Comparison of ENCODE assay signal across 8 cellular contexts in genomic region chr22:26610072-26610958, GRCh38. TPM values are rescaled to one million over a fixed set of nuclear protein-coding genes. Genes with fewer than 3 reads are reported as not detected.
DNase-seq lines count a peak whose midpoint lies in the region; ATAC-seq and TF ChIP-seq lines count a peak whose summit lies in the region.

No MANE protein-coding gene starts in this region.

- H3K4me1 Mint-ChIP-seq in activated CD4-positive, alpha-beta memory T cell treated with anti-CD3 and anti-CD28 coated beads for 36 hours (ENCODE audit: low read depth), result peaks cover 21% of the 10 kb centered on the region
- H3K4me1 Mint-ChIP-seq in endodermal cell, result peaks cover 28% of the 10 kb centered on the region

- POLR2A ChIA-PET in activated CD4-positive, alpha-beta memory T cell treated with anti-CD3 and anti-CD28 coated beads for 36 hours (lab: Charles Lee), result interaction anchor here (0.7 to 1.3 kb wide), 3 partner anchors 20 to 179 kb away, joined by 3 to 4 read pairs (median 3); partner anchors contain the start of gene TPST2

- no peak overlapping the region for H3K9ac ChIP-seq in endodermal cell (ENCODE audit: extremely low read depth, low read length, poor library complexity, severe bottlenecking)

- CTCF ChIA-PET in activated CD4-positive, alpha-beta memory T cell treated with anti-CD3 and anti-CD28 coated beads for 36 hours (lab: Charles Lee), result no interaction called here

- no peaks in the 10 kb centered on the region for H3K4me1 ChIP-seq in transverse colon
- peaks cover 4% of the 10 kb centered on the region for H3K4me1 ChIP-seq in endodermal cell (ENCODE audit: control insufficient read depth, insufficient read depth, low read length)

- H3K9me3 Mint-ChIP-seq in activated CD4-positive, alpha-beta memory T cell treated with anti-CD3 and anti-CD28 coated beads for 36 hours, result no peaks in the 10 kb centered on the region
- no peaks in the 10 kb centered on the region for H3K9me3 Mint-ChIP-seq in endodermal cell

- intact Hi-C loops in activated CD4-positive, alpha-beta memory T cell treated with anti-CD3 and anti-CD28 coated beads for 36 hours (cut with micrococcal nuclease), result loop anchor here (1.0 to 2.0 kb wide), 2 partner anchors 18 to 32 kb away; no protein-coding TSS in a partner anchor
- intact Hi-C loops in head of caudate nucleus (cut with DNase I), result no loop called here
- intact Hi-C loops in transverse colon (cut with DNase I; ENCODE audit: low total_unique reads), result no loop called here

- H3K4me3 ChIP-seq in transverse colon (no peak overlapping the region), endodermal cell (ENCODE audit: low read length) (no peak overlapping the region)

- 61% methylated on average over 12 of the region's 12 CpGs; no CpG with 5 or more reads in 1 of the 2 donors for WGBS in transverse colon (ENCODE audit: low coverage in 1 of 2), 2 donors
- WGBS in endodermal cell (ENCODE audit: insufficient coverage in 1 of 2, insufficient read length in 1 of 2), 2 experiments, result 89 to 92% methylated on average over 9 to 12 of the region's 12 CpGs

- no peaks in the 10 kb centered on the region for H3K27me3 Mint-ChIP-seq in activated CD4-positive, alpha-beta memory T cell treated with anti-CD3 and anti-CD28 coated beads for 36 hours
- peaks cover 2% of the 10 kb centered on the region for H3K27me3 Mint-ChIP-seq in endodermal cell (ENCODE audit: insufficient read depth)

- peak overlapping the region; percentile 5 to 61 (median 22) for H3K27ac ChIP-seq in transverse colon
- no peak overlapping the region for H3K27ac ChIP-seq in endodermal cell (ENCODE audit: low read depth, low read length)

- DNase-seq in ELR (ENCODE audit: low read depth) (peak; percentile 92), head of caudate nucleus (peak in 33 of 42 donors; percentile 13 to 63 (median 37)), transverse colon (peak; percentile 75), SK-N-DZ (ENCODE audit: low spot score) (no peak), endodermal cell (no peak)
- peak; percentile 80 for DNase-seq in activated CD4-positive, alpha-beta memory T cell treated with anti-CD3 and anti-CD28 coated beads for 36 hours

- ATAC-seq in GM19467 (IDR thresholded peaks at IDR 0.05; ENCODE audit: unreplicated experiment) (peak; percentile 61), HG03460 (IDR thresholded peaks at IDR 0.05; ENCODE audit: unreplicated experiment) (peak; percentile 74)

- no peaks in the 10 kb centered on the region for H3K36me3 Mint-ChIP-seq in activated CD4-positive, alpha-beta memory T cell treated with anti-CD3 and anti-CD28 coated beads for 36 hours
- H3K36me3 Mint-ChIP-seq in endodermal cell (ENCODE audit: low read depth), result no peaks in the 10 kb centered on the region

- no peak overlapping the region for H3K4me3 Mint-ChIP-seq in activated CD4-positive, alpha-beta memory T cell treated with anti-CD3 and anti-CD28 coated beads for 36 hours
- H3K4me3 Mint-ChIP-seq in endodermal cell, result no peak overlapping the region

- peak overlapping the region; percentile 50 for H3K27ac Mint-ChIP-seq in activated CD4-positive, alpha-beta memory T cell treated with anti-CD3 and anti-CD28 coated beads for 36 hours
- H3K27ac Mint-ChIP-seq in endodermal cell, result no peak overlapping the region

- in situ Hi-C loops in transverse colon (cut with MboI; ENCODE audit: low pct_ligation_motif_present in 1 of 4, low pct_unique_long_range_greater_than_20kb in 1 of 4, low sequenced_read_pairs in 3 of 4), result no loop called here

- TF ChIP-seq CTCF in transverse colon (IDR thresholded peaks at IDR 0.05) (no peak), endodermal cell (conservative IDR thresholded peaks at IDR 0.05) (no peak)

- H3K9me3 ChIP-seq in transverse colon (no peaks in the 10 kb centered on the region), endodermal cell (ENCODE audit: control insufficient read depth, low read length) (no peaks in the 10 kb centered on the region)

- TF ChIP-seq POLR2A in transverse colon (IDR thresholded peaks at IDR 0.05), result no peak

- H3K27me3 ChIP-seq in transverse colon, result peaks cover 4% of the 10 kb centered on the region
- H3K27me3 ChIP-seq in endodermal cell (ENCODE audit: control insufficient read depth, insufficient read depth, low read length, poor library complexity, severe bottlenecking), result no peaks in the 10 kb centered on the region

- H3K36me3 ChIP-seq in transverse colon, result no peaks in the 10 kb centered on the region
- no peaks in the 10 kb centered on the region for H3K36me3 ChIP-seq in endodermal cell (ENCODE audit: control insufficient read depth, insufficient read depth, low read length)

- TF ChIP-seq EP300 in transverse colon (IDR thresholded peaks at IDR 0.05; ENCODE audit: low read depth), result no peak

RNA-seq across cellular contexts. Expression of gene CRYBB1, which starts 7.5 kb away (rescaled TPM):
- under 1 TPM in 1 of 2 experiments, not detected in 1; 0.48 TPM for total RNA-seq in activated CD4-positive, alpha-beta memory T cell treated with anti-CD3 and anti-CD28 coated beads for 36 hours
- 1 to 10 TPM in 2 of 4 donors, not detected in 2; 1.1 to 6.4 TPM for total RNA-seq in transverse colon
- polyA plus RNA-seq in SK-N-DZ (2014; cell fraction: cytosol; rRNA removed), result 0.50 and 1.3 TPM in 2 replicates
- polyA plus RNA-seq in SK-N-DZ (2014; cell fraction: nucleus; rRNA removed), result 0.14 and 0.35 TPM in 2 replicates
- 1 to 10 TPM in 1 of 2 donors, under 1 TPM in 1; 0.33 to 1.7 TPM for total RNA-seq in endodermal cell
- polyA plus RNA-seq in endodermal cell (2013, experiment 1 of 2), result 0.21 TPM
- polyA plus RNA-seq in endodermal cell (2013, experiment 2 of 2), result not detected

RNA-seq across cellular contexts. Expression of gene CRYBA4, which starts 11.4 kb away (rescaled TPM):
- under 1 TPM in 1 of 2 experiments, not detected in 1; 0.36 TPM for total RNA-seq in activated CD4-positive, alpha-beta memory T cell treated with anti-CD3 and anti-CD28 coated beads for 36 hours
- total RNA-seq in transverse colon (not detected), endodermal cell (not detected)
- polyA plus RNA-seq in SK-N-DZ (2014; cell fraction: cytosol; rRNA removed), result not detected in 2 replicates
- polyA plus RNA-seq in SK-N-DZ (2014; cell fraction: nucleus; rRNA removed), result not detected in 2 replicates
- 0.39 TPM for polyA plus RNA-seq in endodermal cell (2013, experiment 1 of 2)
- polyA plus RNA-seq in endodermal cell (2013, experiment 2 of 2), result 0.50 TPM

RNA-seq across cellular contexts. Expression of gene TPST2, which starts 20.4 kb away (rescaled TPM):
- total RNA-seq in activated CD4-positive, alpha-beta memory T cell treated with anti-CD3 and anti-CD28 coated beads for 36 hours, result 10 to 100 TPM; 27.9 to 31.2 TPM
- total RNA-seq in transverse colon (10 to 100 TPM; 14.3 to 35.6 (median 26.8) TPM), endodermal cell (10 to 100 TPM; 38.9 to 53.2 TPM)
- polyA plus RNA-seq in SK-N-DZ (2014; cell fraction: cytosol; rRNA removed), result 22.5 and 24.2 TPM in 2 replicates
- polyA plus RNA-seq in SK-N-DZ (2014; cell fraction: nucleus; rRNA removed), result 16.5 and 17.6 TPM in 2 replicates
- polyA plus RNA-seq in endodermal cell (2013, experiment 1 of 2), result 22.0 TPM
- polyA plus RNA-seq in endodermal cell (2013, experiment 2 of 2), result 19.7 TPM

RNA-seq across cellular contexts. Expression of gene MIAT, which starts 47.1 kb away (rescaled TPM):
- total RNA-seq in activated CD4-positive, alpha-beta memory T cell treated with anti-CD3 and anti-CD28 coated beads for 36 hours, result 10 to 100 TPM; 52.3 to 58.7 TPM
- total RNA-seq in transverse colon (10 to 100 TPM in 1 of 4 donors, 1 to 10 TPM in 2, under 1 TPM in 1; 1.00 to 17.1 (median 3.0) TPM), endodermal cell (1 to 10 TPM; 1.2 to 4.4 TPM)
- 53.7 and 94.7 TPM in 2 replicates for polyA plus RNA-seq in SK-N-DZ (2014; cell fraction: cytosol; rRNA removed)
- 509 and 691 TPM in 2 replicates for polyA plus RNA-seq in SK-N-DZ (2014; cell fraction: nucleus; rRNA removed)
- 208 TPM for polyA plus RNA-seq in endodermal cell (2013, experiment 1 of 2)
- polyA plus RNA-seq in endodermal cell (2013, experiment 2 of 2), result 156 TPM

Comparison
In these comparisons a context has a peak if more than half of its experiments do, and no peak if none do; other contexts are left out.
1. DNase-seq: peak in ELR (single experiment), activated CD4-positive, alpha-beta memory T cell treated with anti-CD3 and anti-CD28 coated beads for 36 hours (single experiment), head of caudate nucleus (33 of 42) and transverse colon (single experiment); none in SK-N-DZ (single experiment) and endodermal cell (single experiment).